Comparison of ENCODE assay signal across 1 cellular context in the genomic region with DNA sequence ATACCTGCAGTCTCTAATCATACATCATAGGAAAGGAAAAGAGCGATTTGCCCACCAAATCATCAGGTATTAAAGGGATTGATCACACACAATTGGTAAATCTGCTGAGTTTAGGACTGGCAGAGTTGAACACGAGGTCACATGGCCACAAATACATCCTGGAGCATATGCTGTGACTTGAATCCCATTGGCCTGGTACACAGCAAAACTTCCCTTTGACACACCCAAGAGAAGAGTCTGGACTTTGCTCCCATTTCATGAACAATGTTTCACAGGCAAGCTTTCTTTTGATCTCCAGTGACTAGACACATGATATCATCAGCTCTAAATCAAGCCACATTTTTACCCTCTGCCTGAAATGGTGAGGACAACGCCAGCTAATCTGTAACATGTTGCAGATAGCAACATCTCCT.
A peak's percentile ranks its signal among the peaks of the same experiment; 100 is the strongest.
TF ChIP-seq lines count a peak whose summit lies in the region.

No MANE protein-coding gene starts in this region.

TF ChIP-seq in liver, 16 proteins besides CTCF, POLR2A, EP300 and RAD21 (continued from another document):
- TF ChIP-seq, protein P1, sequence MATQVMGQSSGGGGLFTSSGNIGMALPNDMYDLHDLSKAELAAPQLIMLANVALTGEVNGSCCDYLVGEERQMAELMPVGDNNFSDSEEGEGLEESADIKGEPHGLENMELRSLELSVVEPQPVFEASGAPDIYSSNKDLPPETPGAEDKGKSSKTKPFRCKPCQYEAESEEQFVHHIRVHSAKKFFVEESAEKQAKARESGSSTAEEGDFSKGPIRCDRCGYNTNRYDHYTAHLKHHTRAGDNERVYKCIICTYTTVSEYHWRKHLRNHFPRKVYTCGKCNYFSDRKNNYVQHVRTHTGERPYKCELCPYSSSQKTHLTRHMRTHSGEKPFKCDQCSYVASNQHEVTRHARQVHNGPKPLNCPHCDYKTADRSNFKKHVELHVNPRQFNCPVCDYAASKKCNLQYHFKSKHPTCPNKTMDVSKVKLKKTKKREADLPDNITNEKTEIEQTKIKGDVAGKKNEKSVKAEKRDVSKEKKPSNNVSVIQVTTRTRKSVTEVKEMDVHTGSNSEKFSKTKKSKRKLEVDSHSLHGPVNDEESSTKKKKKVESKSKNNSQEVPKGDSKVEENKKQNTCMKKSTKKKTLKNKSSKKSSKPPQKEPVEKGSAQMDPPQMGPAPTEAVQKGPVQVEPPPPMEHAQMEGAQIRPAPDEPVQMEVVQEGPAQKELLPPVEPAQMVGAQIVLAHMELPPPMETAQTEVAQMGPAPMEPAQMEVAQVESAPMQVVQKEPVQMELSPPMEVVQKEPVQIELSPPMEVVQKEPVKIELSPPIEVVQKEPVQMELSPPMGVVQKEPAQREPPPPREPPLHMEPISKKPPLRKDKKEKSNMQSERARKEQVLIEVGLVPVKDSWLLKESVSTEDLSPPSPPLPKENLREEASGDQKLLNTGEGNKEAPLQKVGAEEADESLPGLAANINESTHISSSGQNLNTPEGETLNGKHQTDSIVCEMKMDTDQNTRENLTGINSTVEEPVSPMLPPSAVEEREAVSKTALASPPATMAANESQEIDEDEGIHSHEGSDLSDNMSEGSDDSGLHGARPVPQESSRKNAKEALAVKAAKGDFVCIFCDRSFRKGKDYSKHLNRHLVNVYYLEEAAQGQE (IDR thresholded peaks at IDR 0.05): no peak
- no peak for TF ChIP-seq FOXA1 (IDR thresholded peaks at IDR 0.05)
- TF ChIP-seq HNF4G (IDR thresholded peaks at IDR 0.05): peak; percentile 20
- TF ChIP-seq, protein P2, sequence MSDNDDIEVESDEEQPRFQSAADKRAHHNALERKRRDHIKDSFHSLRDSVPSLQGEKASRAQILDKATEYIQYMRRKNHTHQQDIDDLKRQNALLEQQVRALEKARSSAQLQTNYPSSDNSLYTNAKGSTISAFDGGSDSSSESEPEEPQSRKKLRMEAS (IDR thresholded peaks at IDR 0.05): no peak
- peak; percentile 67 to 75 for TF ChIP-seq HNF4A (conservative IDR thresholded peaks at IDR 0.05)
- TF ChIP-seq YY1 (IDR thresholded peaks at IDR 0.05): no peak
- TF ChIP-seq RXRA (IDR thresholded peaks at IDR 0.05): no peak
- peak; percentile 36 for TF ChIP-seq SP1 (IDR thresholded peaks at IDR 0.05)
- TF ChIP-seq, protein P3, sequence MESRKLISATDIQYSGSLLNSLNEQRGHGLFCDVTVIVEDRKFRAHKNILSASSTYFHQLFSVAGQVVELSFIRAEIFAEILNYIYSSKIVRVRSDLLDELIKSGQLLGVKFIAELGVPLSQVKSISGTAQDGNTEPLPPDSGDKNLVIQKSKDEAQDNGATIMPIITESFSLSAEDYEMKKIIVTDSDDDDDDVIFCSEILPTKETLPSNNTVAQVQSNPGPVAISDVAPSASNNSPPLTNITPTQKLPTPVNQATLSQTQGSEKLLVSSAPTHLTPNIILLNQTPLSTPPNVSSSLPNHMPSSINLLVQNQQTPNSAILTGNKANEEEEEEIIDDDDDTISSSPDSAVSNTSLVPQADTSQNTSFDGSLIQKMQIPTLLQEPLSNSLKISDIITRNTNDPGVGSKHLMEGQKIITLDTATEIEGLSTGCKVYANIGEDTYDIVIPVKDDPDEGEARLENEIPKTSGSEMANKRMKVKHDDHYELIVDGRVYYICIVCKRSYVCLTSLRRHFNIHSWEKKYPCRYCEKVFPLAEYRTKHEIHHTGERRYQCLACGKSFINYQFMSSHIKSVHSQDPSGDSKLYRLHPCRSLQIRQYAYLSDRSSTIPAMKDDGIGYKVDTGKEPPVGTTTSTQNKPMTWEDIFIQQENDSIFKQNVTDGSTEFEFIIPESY (IDR thresholded peaks at IDR 0.05): no peak
- TF ChIP-seq GABPA (IDR thresholded peaks at IDR 0.05 in 1 of 2, conservative IDR thresholded peaks at IDR 0.05 in 1 of 2): no peak
TF ChIP-seq in liver: peak in this region for 3.
